2 cellular contexts compared by ENCODE assay signal in the genomic region with DNA sequence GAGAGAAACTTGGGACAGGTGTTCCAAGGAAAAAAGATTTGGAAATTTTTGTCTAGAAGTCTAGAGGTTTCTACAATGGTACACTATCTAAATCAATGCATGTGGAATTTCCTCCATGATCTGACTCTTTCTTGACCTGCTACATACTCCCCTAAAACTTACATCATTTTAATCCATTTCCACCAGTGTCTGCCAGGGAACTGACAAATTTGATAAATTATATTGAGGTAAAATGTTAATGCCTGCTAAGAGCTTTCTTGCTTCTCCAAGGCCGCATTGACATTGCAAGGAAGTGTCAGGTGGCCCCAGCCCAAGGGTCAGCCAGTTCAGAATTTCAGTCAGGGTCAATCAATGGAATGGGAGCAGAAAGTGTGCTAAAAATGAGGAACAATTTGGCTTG.
TF ChIP-seq lines count a peak whose summit lies in the region.

No MANE protein-coding gene starts in this region.

TF ChIP-seq in SK-N-SH treated with all-trans-retinoic acid at 6 μM for 48 hours, 23 proteins besides CTCF, POLR2A, EP300 and RAD21 (continued from another document):
- TF ChIP-seq, protein P1, sequence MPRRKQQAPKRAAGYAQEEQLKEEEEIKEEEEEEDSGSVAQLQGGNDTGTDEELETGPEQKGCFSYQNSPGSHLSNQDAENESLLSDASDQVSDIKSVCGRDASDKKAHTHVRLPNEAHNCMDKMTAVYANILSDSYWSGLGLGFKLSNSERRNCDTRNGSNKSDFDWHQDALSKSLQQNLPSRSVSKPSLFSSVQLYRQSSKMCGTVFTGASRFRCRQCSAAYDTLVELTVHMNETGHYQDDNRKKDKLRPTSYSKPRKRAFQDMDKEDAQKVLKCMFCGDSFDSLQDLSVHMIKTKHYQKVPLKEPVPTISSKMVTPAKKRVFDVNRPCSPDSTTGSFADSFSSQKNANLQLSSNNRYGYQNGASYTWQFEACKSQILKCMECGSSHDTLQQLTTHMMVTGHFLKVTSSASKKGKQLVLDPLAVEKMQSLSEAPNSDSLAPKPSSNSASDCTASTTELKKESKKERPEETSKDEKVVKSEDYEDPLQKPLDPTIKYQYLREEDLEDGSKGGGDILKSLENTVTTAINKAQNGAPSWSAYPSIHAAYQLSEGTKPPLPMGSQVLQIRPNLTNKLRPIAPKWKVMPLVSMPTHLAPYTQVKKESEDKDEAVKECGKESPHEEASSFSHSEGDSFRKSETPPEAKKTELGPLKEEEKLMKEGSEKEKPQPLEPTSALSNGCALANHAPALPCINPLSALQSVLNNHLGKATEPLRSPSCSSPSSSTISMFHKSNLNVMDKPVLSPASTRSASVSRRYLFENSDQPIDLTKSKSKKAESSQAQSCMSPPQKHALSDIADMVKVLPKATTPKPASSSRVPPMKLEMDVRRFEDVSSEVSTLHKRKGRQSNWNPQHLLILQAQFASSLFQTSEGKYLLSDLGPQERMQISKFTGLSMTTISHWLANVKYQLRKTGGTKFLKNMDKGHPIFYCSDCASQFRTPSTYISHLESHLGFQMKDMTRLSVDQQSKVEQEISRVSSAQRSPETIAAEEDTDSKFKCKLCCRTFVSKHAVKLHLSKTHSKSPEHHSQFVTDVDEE (CRISPR knock-in tag; IDR thresholded peaks at IDR 0.05): no peak
- TF ChIP-seq, protein P2, sequence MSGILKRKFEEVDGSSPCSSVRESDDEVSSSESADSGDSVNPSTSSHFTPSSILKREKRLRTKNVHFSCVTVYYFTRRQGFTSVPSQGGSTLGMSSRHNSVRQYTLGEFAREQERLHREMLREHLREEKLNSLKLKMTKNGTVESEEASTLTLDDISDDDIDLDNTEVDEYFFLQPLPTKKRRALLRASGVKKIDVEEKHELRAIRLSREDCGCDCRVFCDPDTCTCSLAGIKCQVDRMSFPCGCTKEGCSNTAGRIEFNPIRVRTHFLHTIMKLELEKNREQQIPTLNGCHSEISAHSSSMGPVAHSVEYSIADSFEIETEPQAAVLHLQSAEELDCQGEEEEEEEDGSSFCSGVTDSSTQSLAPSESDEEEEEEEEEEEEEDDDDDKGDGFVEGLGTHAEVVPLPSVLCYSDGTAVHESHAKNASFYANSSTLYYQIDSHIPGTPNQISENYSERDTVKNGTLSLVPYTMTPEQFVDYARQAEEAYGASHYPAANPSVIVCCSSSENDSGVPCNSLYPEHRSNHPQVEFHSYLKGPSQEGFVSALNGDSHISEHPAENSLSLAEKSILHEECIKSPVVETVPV (CRISPR knock-in tag; IDR thresholded peaks at IDR 0.05): no peak
- TF ChIP-seq, protein P3, sequence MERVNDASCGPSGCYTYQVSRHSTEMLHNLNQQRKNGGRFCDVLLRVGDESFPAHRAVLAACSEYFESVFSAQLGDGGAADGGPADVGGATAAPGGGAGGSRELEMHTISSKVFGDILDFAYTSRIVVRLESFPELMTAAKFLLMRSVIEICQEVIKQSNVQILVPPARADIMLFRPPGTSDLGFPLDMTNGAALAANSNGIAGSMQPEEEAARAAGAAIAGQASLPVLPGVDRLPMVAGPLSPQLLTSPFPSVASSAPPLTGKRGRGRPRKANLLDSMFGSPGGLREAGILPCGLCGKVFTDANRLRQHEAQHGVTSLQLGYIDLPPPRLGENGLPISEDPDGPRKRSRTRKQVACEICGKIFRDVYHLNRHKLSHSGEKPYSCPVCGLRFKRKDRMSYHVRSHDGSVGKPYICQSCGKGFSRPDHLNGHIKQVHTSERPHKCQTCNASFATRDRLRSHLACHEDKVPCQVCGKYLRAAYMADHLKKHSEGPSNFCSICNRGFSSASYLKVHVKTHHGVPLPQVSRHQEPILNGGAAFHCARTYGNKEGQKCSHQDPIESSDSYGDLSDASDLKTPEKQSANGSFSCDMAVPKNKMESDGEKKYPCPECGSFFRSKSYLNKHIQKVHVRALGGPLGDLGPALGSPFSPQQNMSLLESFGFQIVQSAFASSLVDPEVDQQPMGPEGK (CRISPR knock-in tag; IDR thresholded peaks at IDR 0.05; ENCODE audit: borderline replicate concordance): no peak
- TF ChIP-seq ZC3H10 (CRISPR knock-in tag; IDR thresholded peaks at IDR 0.05): no peak
- no peak for TF ChIP-seq ZNF8 (CRISPR knock-in tag; IDR thresholded peaks at IDR 0.05)
- TF ChIP-seq, protein P4, sequence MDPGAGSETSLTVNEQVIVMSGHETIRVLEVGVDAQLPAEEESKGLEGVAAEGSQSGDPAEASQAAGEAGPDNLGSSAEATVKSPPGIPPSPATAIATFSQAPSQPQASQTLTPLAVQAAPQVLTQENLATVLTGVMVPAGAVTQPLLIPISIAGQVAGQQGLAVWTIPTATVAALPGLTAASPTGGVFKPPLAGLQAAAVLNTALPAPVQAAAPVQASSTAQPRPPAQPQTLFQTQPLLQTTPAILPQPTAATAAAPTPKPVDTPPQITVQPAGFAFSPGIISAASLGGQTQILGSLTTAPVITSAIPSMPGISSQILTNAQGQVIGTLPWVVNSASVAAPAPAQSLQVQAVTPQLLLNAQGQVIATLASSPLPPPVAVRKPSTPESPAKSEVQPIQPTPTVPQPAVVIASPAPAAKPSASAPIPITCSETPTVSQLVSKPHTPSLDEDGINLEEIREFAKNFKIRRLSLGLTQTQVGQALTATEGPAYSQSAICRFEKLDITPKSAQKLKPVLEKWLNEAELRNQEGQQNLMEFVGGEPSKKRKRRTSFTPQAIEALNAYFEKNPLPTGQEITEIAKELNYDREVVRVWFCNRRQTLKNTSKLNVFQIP (CRISPR knock-in tag; IDR thresholded peaks at IDR 0.05; ENCODE audit: borderline replicate concordance, low read depth): no peak
- no peak for TF ChIP-seq ZNF70 (CRISPR knock-in tag; IDR thresholded peaks at IDR 0.05)
TF ChIP-seq in SK-N-SH treated with all-trans-retinoic acid at 6 μM for 48 hours: peak in this region for 1.

TF ChIP-seq in K562, 482 proteins besides CTCF, POLR2A, EP300 and RAD21 (continued from another document):
- TF ChIP-seq, protein P5, sequence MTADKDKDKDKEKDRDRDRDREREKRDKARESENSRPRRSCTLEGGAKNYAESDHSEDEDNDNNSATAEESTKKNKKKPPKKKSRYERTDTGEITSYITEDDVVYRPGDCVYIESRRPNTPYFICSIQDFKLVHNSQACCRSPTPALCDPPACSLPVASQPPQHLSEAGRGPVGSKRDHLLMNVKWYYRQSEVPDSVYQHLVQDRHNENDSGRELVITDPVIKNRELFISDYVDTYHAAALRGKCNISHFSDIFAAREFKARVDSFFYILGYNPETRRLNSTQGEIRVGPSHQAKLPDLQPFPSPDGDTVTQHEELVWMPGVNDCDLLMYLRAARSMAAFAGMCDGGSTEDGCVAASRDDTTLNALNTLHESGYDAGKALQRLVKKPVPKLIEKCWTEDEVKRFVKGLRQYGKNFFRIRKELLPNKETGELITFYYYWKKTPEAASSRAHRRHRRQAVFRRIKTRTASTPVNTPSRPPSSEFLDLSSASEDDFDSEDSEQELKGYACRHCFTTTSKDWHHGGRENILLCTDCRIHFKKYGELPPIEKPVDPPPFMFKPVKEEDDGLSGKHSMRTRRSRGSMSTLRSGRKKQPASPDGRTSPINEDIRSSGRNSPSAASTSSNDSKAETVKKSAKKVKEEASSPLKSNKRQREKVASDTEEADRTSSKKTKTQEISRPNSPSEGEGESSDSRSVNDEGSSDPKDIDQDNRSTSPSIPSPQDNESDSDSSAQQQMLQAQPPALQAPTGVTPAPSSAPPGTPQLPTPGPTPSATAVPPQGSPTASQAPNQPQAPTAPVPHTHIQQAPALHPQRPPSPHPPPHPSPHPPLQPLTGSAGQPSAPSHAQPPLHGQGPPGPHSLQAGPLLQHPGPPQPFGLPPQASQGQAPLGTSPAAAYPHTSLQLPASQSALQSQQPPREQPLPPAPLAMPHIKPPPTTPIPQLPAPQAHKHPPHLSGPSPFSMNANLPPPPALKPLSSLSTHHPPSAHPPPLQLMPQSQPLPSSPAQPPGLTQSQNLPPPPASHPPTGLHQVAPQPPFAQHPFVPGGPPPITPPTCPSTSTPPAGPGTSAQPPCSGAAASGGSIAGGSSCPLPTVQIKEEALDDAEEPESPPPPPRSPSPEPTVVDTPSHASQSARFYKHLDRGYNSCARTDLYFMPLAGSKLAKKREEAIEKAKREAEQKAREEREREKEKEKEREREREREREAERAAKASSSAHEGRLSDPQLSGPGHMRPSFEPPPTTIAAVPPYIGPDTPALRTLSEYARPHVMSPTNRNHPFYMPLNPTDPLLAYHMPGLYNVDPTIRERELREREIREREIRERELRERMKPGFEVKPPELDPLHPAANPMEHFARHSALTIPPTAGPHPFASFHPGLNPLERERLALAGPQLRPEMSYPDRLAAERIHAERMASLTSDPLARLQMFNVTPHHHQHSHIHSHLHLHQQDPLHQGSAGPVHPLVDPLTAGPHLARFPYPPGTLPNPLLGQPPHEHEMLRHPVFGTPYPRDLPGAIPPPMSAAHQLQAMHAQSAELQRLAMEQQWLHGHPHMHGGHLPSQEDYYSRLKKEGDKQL (CRISPR knock-in tag; IDR thresholded peaks at IDR 0.05; ENCODE audit: borderline replicate concordance): no peak
- TF ChIP-seq PRPF4 (IDR thresholded peaks at IDR 0.05; ENCODE audit: insufficient read depth, low read depth, low read length, poor library complexity, severe bottlenecking) (no peak), JUNB (CRISPR knock-in tag; conservative IDR thresholded peaks at IDR 0.05) (no peak), KLF13 (tag; IDR thresholded peaks at IDR 0.05; ENCODE audit: borderline replicate concordance, low read depth) (no peak), ZNF696 (CRISPR knock-in tag; conservative IDR thresholded peaks at IDR 0.05) (no peak), LARP7 (IDR thresholded peaks at IDR 0.05) (no peak), ZNF212 (CRISPR knock-in tag; IDR thresholded peaks at IDR 0.05) (no peak)
- TF ChIP-seq, protein P6, sequence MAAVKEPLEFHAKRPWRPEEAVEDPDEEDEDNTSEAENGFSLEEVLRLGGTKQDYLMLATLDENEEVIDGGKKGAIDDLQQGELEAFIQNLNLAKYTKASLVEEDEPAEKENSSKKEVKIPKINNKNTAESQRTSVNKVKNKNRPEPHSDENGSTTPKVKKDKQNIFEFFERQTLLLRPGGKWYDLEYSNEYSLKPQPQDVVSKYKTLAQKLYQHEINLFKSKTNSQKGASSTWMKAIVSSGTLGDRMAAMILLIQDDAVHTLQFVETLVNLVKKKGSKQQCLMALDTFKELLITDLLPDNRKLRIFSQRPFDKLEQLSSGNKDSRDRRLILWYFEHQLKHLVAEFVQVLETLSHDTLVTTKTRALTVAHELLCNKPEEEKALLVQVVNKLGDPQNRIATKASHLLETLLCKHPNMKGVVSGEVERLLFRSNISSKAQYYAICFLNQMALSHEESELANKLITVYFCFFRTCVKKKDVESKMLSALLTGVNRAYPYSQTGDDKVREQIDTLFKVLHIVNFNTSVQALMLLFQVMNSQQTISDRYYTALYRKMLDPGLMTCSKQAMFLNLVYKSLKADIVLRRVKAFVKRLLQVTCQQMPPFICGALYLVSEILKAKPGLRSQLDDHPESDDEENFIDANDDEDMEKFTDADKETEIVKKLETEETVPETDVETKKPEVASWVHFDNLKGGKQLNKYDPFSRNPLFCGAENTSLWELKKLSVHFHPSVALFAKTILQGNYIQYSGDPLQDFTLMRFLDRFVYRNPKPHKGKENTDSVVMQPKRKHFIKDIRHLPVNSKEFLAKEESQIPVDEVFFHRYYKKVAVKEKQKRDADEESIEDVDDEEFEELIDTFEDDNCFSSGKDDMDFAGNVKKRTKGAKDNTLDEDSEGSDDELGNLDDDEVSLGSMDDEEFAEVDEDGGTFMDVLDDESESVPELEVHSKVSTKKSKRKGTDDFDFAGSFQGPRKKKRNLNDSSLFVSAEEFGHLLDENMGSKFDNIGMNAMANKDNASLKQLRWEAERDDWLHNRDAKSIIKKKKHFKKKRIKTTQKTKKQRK (IDR thresholded peaks at IDR 0.05; ENCODE audit: borderline replicate concordance, low read depth, low read length): no peak
- TF ChIP-seq, protein P7, sequence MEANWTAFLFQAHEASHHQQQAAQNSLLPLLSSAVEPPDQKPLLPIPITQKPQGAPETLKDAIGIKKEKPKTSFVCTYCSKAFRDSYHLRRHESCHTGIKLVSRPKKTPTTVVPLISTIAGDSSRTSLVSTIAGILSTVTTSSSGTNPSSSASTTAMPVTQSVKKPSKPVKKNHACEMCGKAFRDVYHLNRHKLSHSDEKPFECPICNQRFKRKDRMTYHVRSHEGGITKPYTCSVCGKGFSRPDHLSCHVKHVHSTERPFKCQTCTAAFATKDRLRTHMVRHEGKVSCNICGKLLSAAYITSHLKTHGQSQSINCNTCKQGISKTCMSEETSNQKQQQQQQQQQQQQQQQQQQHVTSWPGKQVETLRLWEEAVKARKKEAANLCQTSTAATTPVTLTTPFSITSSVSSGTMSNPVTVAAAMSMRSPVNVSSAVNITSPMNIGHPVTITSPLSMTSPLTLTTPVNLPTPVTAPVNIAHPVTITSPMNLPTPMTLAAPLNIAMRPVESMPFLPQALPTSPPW (CRISPR knock-in tag; IDR thresholded peaks at IDR 0.05): no peak
- TF ChIP-seq, protein P8, sequence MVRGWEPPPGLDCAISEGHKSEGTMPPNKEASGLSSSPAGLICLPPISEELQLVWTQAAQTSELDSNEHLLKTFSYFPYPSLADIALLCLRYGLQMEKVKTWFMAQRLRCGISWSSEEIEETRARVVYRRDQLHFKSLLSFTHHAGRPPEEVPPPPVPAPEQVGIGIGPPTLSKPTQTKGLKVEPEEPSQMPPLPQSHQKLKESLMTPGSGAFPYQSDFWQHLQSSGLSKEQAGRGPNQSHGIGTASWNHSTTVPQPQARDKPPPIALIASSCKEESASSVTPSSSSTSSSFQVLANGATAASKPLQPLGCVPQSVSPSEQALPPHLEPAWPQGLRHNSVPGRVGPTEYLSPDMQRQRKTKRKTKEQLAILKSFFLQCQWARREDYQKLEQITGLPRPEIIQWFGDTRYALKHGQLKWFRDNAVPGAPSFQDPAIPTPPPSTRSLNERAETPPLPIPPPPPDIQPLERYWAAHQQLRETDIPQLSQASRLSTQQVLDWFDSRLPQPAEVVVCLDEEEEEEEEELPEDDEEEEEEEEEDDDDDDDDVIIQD (CRISPR knock-in tag; IDR thresholded peaks at IDR 0.05): no peak
